ENCODE assay signal across 8 cellular contexts in the genomic region with DNA sequence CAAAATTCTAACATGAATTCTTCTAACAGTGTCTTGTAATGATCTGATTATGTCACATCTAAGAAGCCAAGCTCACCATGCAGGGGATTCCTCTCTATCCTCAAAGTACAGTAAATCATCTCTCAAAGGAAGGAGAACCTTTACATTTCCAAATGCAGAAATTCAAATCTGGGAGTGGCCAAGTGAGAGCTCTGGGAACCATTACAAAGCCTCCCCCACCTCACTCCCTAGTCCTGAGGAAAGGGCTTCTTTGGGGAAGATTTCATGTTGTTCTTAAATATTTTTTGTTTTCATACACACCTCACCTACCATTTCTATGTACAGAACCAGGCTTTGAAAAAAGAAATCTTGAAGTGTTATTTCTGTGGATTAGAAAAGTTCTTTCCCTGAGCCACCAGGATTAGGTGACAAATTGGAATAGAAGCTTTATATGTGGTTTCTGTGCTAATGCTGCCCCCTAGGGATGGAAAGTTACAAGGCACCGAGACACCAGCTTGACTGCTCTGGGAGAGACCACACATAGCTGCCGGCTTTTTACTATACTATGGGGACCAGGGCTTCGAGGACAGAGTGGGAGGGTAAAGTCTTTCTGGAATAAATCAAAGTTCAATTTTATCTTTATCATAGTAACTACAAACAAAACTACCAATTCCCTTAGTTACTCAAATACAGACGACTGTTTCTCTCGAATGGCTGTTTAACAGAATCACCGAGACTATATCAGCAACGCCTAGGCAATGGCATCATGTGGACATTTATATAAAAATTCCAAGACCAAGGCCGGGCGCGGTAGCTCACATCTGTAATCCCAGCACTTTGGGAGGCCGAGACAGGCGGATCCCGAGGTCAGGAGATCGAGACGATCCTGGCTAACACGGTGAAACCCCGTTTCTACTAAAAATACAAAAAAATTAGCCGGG.
DNase-seq lines count a peak whose midpoint lies in the region; ATAC-seq and TF ChIP-seq lines count a peak whose summit lies in the region.

No MANE protein-coding gene starts in this region.

- intact Hi-C loops in CD14-positive monocyte (cut with micrococcal nuclease) (loop anchor here (5.0 kb wide), 1 partner anchor 37 kb away; no protein-coding TSS in a partner anchor), lower leg skin (cut with DNase I; ENCODE audit: low total_unique reads) (loop anchor here (10.0 kb wide), 1 partner anchor 171 kb away; no protein-coding TSS in a partner anchor)

- ATAC-seq in HG03520 (IDR thresholded peaks at IDR 0.05; ENCODE audit: unreplicated experiment): no peak

- peaks cover 0 to 8% (median 0%) of the 10 kb centered on the region in 3 donors for H3K27me3 Mint-ChIP-seq in CD14-positive monocyte (ENCODE audit: low read depth in 3 of 3)

- no peak overlapping the region for H3K4me3 ChIP-seq in lower leg skin (ENCODE audit: low read depth, poor library complexity, severe bottlenecking)

- WGBS in lower leg skin, 2 donors: 59 to 66% methylated on average over 18 of the region's 18 CpGs

- peaks cover 62% of the 10 kb centered on the region for H3K4me1 Mint-ChIP-seq in CD14-positive monocyte

- no peaks in the 10 kb centered on the region for H3K9me3 Mint-ChIP-seq in CD14-positive monocyte

- no peak overlapping the region for H3K4me3 Mint-ChIP-seq in CD14-positive monocyte

- H3K27ac Mint-ChIP-seq in CD14-positive monocyte: peak overlapping the region in 2 of 7 donors; percentile 50 to 66

- DNase-seq in CD14-positive monocyte (ENCODE audit: low spot score): peak; percentile 55
- peak; percentile 53 for DNase-seq in HCEC 1CT
- DNase-seq in NCI-H460 (ENCODE audit: extremely low read depth, low read depth): peak; percentile 80
- peak; percentile 48 to 58 for DNase-seq in activated CD4-positive, alpha-beta T cell treated with anti-CD3 and anti-CD28 coated beads for 24 hours (ENCODE audit: low read depth in 2 of 2)
- peak; percentile 76 for DNase-seq in dedifferentiated amniotic fluid mesenchymal stem cell (ENCODE audit: extremely low spot score)
- peak; percentile 81 to 92 for DNase-seq in lower leg skin (ENCODE audit: low spot score in 2 of 2)
- peak; percentile 16 to 44 (median 19) for DNase-seq in stimulated activated CD4-positive, alpha-beta T cell treated with anti-CD3 and anti-CD28 coated beads, TNF-alpha, amount 100 ng/mL, for 1 hour (ENCODE audit: low read depth in 3 of 3, low spot score in 1 of 3)

- no peak for TF ChIP-seq POLR2A in lower leg skin (IDR thresholded peaks at IDR 0.05)

- H3K36me3 Mint-ChIP-seq in CD14-positive monocyte: peaks cover 31 to 50% of the 10 kb centered on the region in 2 donors

- TF ChIP-seq CTCF in CD14-positive monocyte (IDR thresholded peaks at IDR 0.05): peak; percentile 81
- peak in 1 of 3 donors; percentile 81 for TF ChIP-seq CTCF in lower leg skin (IDR thresholded peaks at IDR 0.05)

Comparison
In these comparisons a context has a peak if more than half of its experiments do, and no peak if none do; other contexts are left out.
1. DNase-seq: peak in every context shown above with its lines; median percentile 86 in lower leg skin; 80 in NCI-H460; 76 in dedifferentiated amniotic fluid mesenchymal stem cell; 55 in CD14-positive monocyte; 53 in HCEC 1CT; 53 in activated CD4-positive, alpha-beta T cell treated with anti-CD3 and anti-CD28 coated beads for 24 hours; 19 in stimulated activated CD4-positive, alpha-beta T cell treated with anti-CD3 and anti-CD28 coated beads, TNF-alpha, amount 100 ng/mL, for 1 hour.